In the genomic region with DNA sequence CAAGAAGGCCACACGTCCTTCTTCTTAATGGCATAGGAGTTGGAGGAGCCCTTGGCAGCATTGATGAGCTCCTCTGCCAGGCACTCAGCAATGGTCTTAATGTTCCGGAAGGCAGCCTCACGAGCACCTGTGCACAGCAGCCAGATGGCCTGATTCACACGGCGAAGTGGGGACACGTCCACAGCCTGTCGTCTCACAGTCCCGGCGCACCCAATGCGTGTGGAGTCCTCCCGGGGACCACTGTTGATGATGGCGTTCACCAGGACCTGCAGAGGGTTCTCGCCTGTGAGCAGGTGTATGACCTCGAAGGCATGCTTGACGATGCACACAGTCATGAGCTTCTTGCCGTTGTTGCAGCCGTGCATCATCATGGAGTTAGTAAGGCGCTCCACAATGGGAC, we compare ENCODE assay signal across 28 cellular contexts.
"Had no signal": no experiment of that assay in that cellular context is flagged by ENCODE, and none has a peak within 500 bp of the region (broad histone marks: within the 10 kb centered on the region; RNA-seq: fewer than 3 reads in every experiment).

No MANE protein-coding gene starts in this region.

- H3K4me3 ChIP-seq: stomach, suprapubic skin, testis, thoracic aorta, thyroid gland, tibial artery, tibial nerve, transverse colon, upper lobe of left lung, upper lobe of right lung, uterus, vagina had no signal

- H3K27me3 ChIP-seq: stomach, suprapubic skin, testis, thyroid gland, tibial artery, tibial nerve, transverse colon, upper lobe of left lung, upper lobe of right lung, uterus, vagina had no signal

- H3K27ac ChIP-seq: stomach, suprapubic skin, testis, thoracic aorta, thyroid gland, tibial artery, tibial nerve, transverse colon, upper lobe of left lung, upper lobe of right lung, uterus, vagina had no signal

- H3K36me3 ChIP-seq: thoracic aorta, thyroid gland, transverse colon, upper lobe of left lung, upper lobe of right lung, uterus, vagina had no signal

- H3K4me3 Mint-ChIP-seq: stimulated activated memory B cell treated with anti-CD40 and anti-IgM and Interleukin-4, amounts not matched to agents 10 μg/mL and 1 μg/mL and 100 μg/mL, for 72 hours; stimulated activated naive B cell treated with anti-CD40 and anti-IgM and Interleukin-4, amounts not matched to agents 10 μg/mL and 1 μg/mL and 100 μg/mL, for 72 hours; stimulated activated naive CD8-positive, alpha-beta T cell treated with anti-CD3 and anti-CD28 coated beads, Interleukin-15, amount 100 ng/mL, for 72 hours; stimulated activated naive CD8-positive, alpha-beta T cell treated with anti-CD3 and anti-CD28 coated beads, Interleukin-15, Interleukin-2, amounts not matched to agents 100 ng/mL and 50 ng/mL, for 24 hours; type B pancreatic cell had no signal

- DNase-seq: stimulated activated CD4-positive, alpha-beta T cell treated with anti-CD3 and anti-CD28 coated beads, Interleukin-2, amount 100 ng/mL, for 48 hours; stimulated activated CD4-positive, alpha-beta T cell treated with anti-CD3 and anti-CD28 coated beads, Interleukin-4, amount 100 ng/mL, for 1 hour; stimulated activated CD4-positive, alpha-beta T cell treated with anti-CD3 and anti-CD28 coated beads, Interleukin-4, amount 100 ng/mL, for 24 hours; stimulated activated CD4-positive, alpha-beta T cell treated with anti-CD3 and anti-CD28 coated beads, Interleukin-4, amount 100 ng/mL, for 4 hours; stimulated activated CD8-positive, alpha-beta memory T cell treated with anti-CD3 and anti-CD28 coated beads, Interleukin-4, amount 100 ng/mL, for 48 hours; stimulated activated naive B cell treated with anti-CD40 and anti-IgM and Interleukin-4, amounts not matched to agents 10 μg/mL and 1 μg/mL and 100 μg/mL, for 72 hours; stimulated activated naive CD4-positive, alpha-beta T cell; stimulated activated naive CD4-positive, alpha-beta T cell treated with Interleukin-2 at 50 U/mL for 16 hours; stimulated activated naive CD8-positive, alpha-beta T cell treated with anti-CD3 and anti-CD28 coated beads, Interleukin-15, amount 100 ng/mL, for 72 hours; stimulated activated naive CD8-positive, alpha-beta T cell treated with anti-CD3 and anti-CD28 coated beads, Interleukin-15, Interleukin-2, amounts not matched to agents 100 U/mL and 50 U/mL, for 24 hours; stomach; substantia nigra; testis; thyroid gland; tibial artery; transverse colon; trophoblast cell; upper lobe of right lung; uterus had no signal

- H3K27ac Mint-ChIP-seq: stimulated activated memory B cell treated with anti-CD40 and anti-IgM and Interleukin-4, amounts not matched to agents 10 μg/mL and 1 μg/mL and 100 μg/mL, for 72 hours; stimulated activated naive B cell treated with anti-CD40 and anti-IgM and Interleukin-4, amounts not matched to agents 10 μg/mL and 1 μg/mL and 100 μg/mL, for 72 hours; stimulated activated naive CD8-positive, alpha-beta T cell treated with anti-CD3 and anti-CD28 coated beads, Interleukin-15, amount 100 ng/mL, for 72 hours; stimulated activated naive CD8-positive, alpha-beta T cell treated with anti-CD3 and anti-CD28 coated beads, Interleukin-15, Interleukin-2, amounts not matched to agents 100 ng/mL and 50 ng/mL, for 24 hours; type B pancreatic cell had no signal

- ATAC-seq: stimulated activated memory B cell treated with anti-CD40 and anti-IgM and Interleukin-4, amounts not matched to agents 10 μg/mL and 1 μg/mL and 100 μg/mL, for 72 hours; stimulated activated naive B cell treated with anti-CD40 and anti-IgM and Interleukin-4, amounts not matched to agents 10 μg/mL and 1 μg/mL and 100 μg/mL, for 72 hours; stimulated activated naive CD8-positive, alpha-beta T cell treated with anti-CD3 and anti-CD28 coated beads, Interleukin-15, amount 100 ng/mL, for 72 hours; stimulated activated naive CD8-positive, alpha-beta T cell treated with anti-CD3 and anti-CD28 coated beads, Interleukin-15, Interleukin-2, amounts not matched to agents 100 U/mL and 50 U/mL, for 24 hours; upper lobe of right lung had no signal

- FAIRE-seq: urothelium cell line had no signal

- H3K9me3 ChIP-seq: suprapubic skin, testis, thoracic aorta, thyroid gland, tibial nerve, upper lobe of left lung, upper lobe of right lung, uterus, vagina had no signal
